Comparison of ENCODE assay signal across 31 cellular contexts in genomic region chrX:141924293-141924692, GRCh38.
"Had no signal": no experiment of that assay in that cellular context is flagged by ENCODE, and none has a peak within 500 bp of the region (broad histone marks: within the 10 kb centered on the region; RNA-seq: fewer than 3 reads in every experiment).

No MANE protein-coding gene starts in this region.

- H3K4me1 ChIP-seq: Peyer's patch, SJSA1 had no signal

- H3K27me3 ChIP-seq: MG63, Peyer's patch, SJSA1 had no signal

- H3K27ac ChIP-seq: Peyer's patch, RWPE1, SJSA1 had no signal

- H3K9me3 ChIP-seq: MG63, Peyer's patch, SJSA1 had no signal

- DNase-seq: activated CD4-positive, alpha-beta memory T cell treated with anti-CD3 and anti-CD28 coated beads for 36 hours; activated CD4-positive, alpha-beta T cell treated with anti-CD3 and anti-CD28 coated beads for 48 hours; activated CD4-positive, CD25-positive, alpha-beta regulatory T cell treated with anti-CD3 and anti-CD28 coated beads, Interleukin-2, amount 50 U/mL, for 72 hours; activated CD8-positive, alpha-beta memory T cell treated with anti-CD3 and anti-CD28 coated beads for 24 hours; activated gamma-delta T cell treated with Interleukin-2 at 50 U/mL for 16 hours; activated naive CD4-positive, alpha-beta T cell treated with anti-CD3 and anti-CD28 coated beads, Interleukin-2, amount 10 ng/mL, durations not matched to agents 7 days and 5 days; activated naive CD8-positive, alpha-beta T cell treated with anti-CD3 and anti-CD28 coated beads for 36 hours; activated T-cell treated with anti-CD3 and anti-CD28 coated beads, Interleukin-2, amount 50 U/mL, for 4 hours; anterior cingulate cortex; caudate nucleus; KG1; MG63; MV-4-11; NCI-H1092 treated with DMSO at 0.1 percent for 48 hours; NCI-H1417 treated with DMSO at 0.1 percent for 48 hours; NCI-H1694; NCI-H2029; NCI-H2107; NCI-H2171 treated with DMSO at 0.1 percent for 48 hours; NCI-H345; NCI-H510A; NCI-H526 treated with DMSO at 0.1 percent for 48 hours; NCI-H82; OCI-M1; Peyer's patch; SHP77; T-helper 9 cell had no signal

- H3K36me3 ChIP-seq: MG63, Peyer's patch, SJSA1 had no signal

- ATAC-seq: activated T-cell treated with anti-CD3 and anti-CD28 coated beads, Interleukin-2, amount 50 U/mL, for 4 hours; activated T-helper 17 cell treated with anti-CD3 and anti-CD28 coated beads, Interleukin-2, amount 50 U/mL, for 72 hours; WTC11 had no signal

- H3K4me3 ChIP-seq: MG63, Peyer's patch, SJSA1 had no signal
